Comparison of ENCODE assay signal across 8 cellular contexts in the genomic region with DNA sequence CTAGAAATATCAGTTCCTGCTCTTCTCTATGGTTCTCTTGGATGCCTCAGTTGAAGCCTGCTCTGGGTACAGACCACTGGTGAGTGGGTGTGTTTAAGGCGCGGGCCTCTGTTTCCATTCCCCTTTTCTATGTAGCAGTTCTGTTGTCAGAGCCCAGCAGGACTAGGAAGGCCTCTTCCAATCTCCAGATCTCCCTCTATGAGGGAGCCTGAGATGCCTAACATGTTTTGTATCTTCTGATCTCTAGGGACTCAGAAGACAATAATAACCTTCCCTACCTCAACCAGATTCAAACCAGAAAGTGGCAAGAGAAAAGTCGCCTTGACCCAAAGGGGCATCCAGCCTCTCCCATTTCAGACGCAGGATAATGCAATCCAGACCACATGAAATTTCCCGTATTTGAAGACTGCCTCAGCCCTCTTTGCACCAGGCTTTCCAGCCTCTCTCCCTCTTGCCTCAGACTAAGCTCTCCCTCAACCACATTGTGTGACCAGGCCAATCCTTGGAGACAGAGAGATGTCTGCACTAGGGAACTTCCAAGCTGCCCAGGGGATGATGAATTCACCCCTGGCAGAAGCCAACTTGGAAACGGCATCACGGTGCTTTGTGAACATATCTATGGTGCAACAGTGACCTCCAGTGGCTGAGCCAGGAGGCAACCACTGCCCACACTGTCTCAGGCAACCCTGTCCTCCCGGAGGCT.
DNase-seq lines count a peak whose midpoint lies in the region; ATAC-seq and TF ChIP-seq lines count a peak whose summit lies in the region.

No MANE protein-coding gene starts in this region.

- POLR2A ChIA-PET in naive thymus-derived CD4-positive, alpha-beta T cell (lab: Charles Lee) = no interaction called here

- H3K9me3 Mint-ChIP-seq in naive thymus-derived CD4-positive, alpha-beta T cell = peaks cover 0 to 4% (median 0%) of the 10 kb centered on the region in 11 donors

- TF ChIP-seq CTCF in AG09319 (IDR thresholded peaks at IDR 0.05; ENCODE audit: low read depth, low read length) (peak; percentile 95), stomach (IDR thresholded peaks at IDR 0.05) (peak in 5 of 7 experiments; percentile 52 to 71 (median 69))

- H3K4me1 Mint-ChIP-seq in naive thymus-derived CD4-positive, alpha-beta T cell = peaks cover 0 to 4% (median 0%) of the 10 kb centered on the region in 7 donors

- 39 to 45% (median 42%) methylated on average over 8 of the region's 8 CpGs for WGBS in stomach, 5 donors

- TF ChIP-seq POLR2A in stomach (IDR thresholded peaks at IDR 0.05) = no peak

- no peak overlapping the region for H3K4me3 Mint-ChIP-seq in naive thymus-derived CD4-positive, alpha-beta T cell

- TF ChIP-seq EP300 in stomach (IDR thresholded peaks at IDR 0.05) = no peak

- DNase-seq in AG09319 (ENCODE audit: extremely low read depth, low read depth) (peak; percentile 96), HK-2 (ENCODE audit: unreplicated experiment) (peak; percentile 47), NOMO-1 treated with DMSO at 0.1 percent for 48 hours (lab: John Stamatoyannopoulos, UW; ENCODE audit: unreplicated experiment) (peak; percentile 56), fibroblast of gingiva (ENCODE audit: low read depth) (peak; percentile 98), stomach (peak; percentile 68)
- DNase-seq in activated CD8-positive, alpha-beta memory T cell treated with anti-CD3 and anti-CD28 coated beads, Interleukin-2, amount 50 U/mL, for 48 hours = peak; percentile 78
- DNase-seq in naive thymus-derived CD4-positive, alpha-beta T cell = peak in 8 of 9 donors; percentile 0 to 51 (median 18)

- H3K27ac Mint-ChIP-seq in naive thymus-derived CD4-positive, alpha-beta T cell = no peak overlapping the region

- intact Hi-C loops in naive thymus-derived CD4-positive, alpha-beta T cell (cut with micrococcal nuclease) = loop anchor here (1.0 to 5.0 kb wide), 3 partner anchors 290 to 1993 kb away; a partner anchor contains a TSS
- intact Hi-C loops in stomach (cut with DNase I; ENCODE audit: low total_unique reads) = loop anchor here (10.0 kb wide), 1 partner anchor 851 kb away; no protein-coding TSS in a partner anchor

- peak; percentile 62 for ATAC-seq in GM18861 (IDR thresholded peaks at IDR 0.05; ENCODE audit: unreplicated experiment)
- peak; percentile 78 for ATAC-seq in naive thymus-derived CD4-positive, alpha-beta T cell

- H3K36me3 ChIP-seq in naive thymus-derived CD4-positive, alpha-beta T cell (ENCODE audit: control insufficient read depth in 2 of 3, insufficient read depth in 3 of 3, low read length in 3 of 3) = no peaks in the 10 kb centered on the region
- H3K36me3 ChIP-seq in stomach = no peaks in the 10 kb centered on the region

- no peaks in the 10 kb centered on the region for H3K9me3 ChIP-seq in naive thymus-derived CD4-positive, alpha-beta T cell (ENCODE audit: control insufficient read depth in 2 of 3, low read length in 3 of 3)
- H3K9me3 ChIP-seq in stomach = no peaks in the 10 kb centered on the region

- no peaks in the 10 kb centered on the region for H3K36me3 Mint-ChIP-seq in naive thymus-derived CD4-positive, alpha-beta T cell

- H3K4me1 ChIP-seq in naive thymus-derived CD4-positive, alpha-beta T cell (ENCODE audit: control insufficient read depth in 2 of 2, insufficient read depth in 2 of 2, low read length in 2 of 2) = no peaks in the 10 kb centered on the region
- H3K4me1 ChIP-seq in stomach = peaks cover 0 to 4% (median 0%) of the 10 kb centered on the region in 4 donors

- CTCF ChIA-PET in naive thymus-derived CD4-positive, alpha-beta T cell (lab: Charles Lee) = no interaction called here

- no peak overlapping the region for H3K4me3 ChIP-seq in naive thymus-derived CD4-positive, alpha-beta T cell (ENCODE audit: low read length)
- H3K4me3 ChIP-seq in stomach = no peak overlapping the region

- no peak overlapping the region for H3K27ac ChIP-seq in naive thymus-derived CD4-positive, alpha-beta T cell (ENCODE audit: low read depth, low read length)
- no peak overlapping the region for H3K27ac ChIP-seq in stomach

- H3K27me3 ChIP-seq in naive thymus-derived CD4-positive, alpha-beta T cell (ENCODE audit: control insufficient read depth in 2 of 2, insufficient read depth in 2 of 2, low read length in 2 of 2) = no peaks in the 10 kb centered on the region
- peaks cover 0 to 6% (median 0%) of the 10 kb centered on the region in 3 donors for H3K27me3 ChIP-seq in stomach

- H3K27me3 Mint-ChIP-seq in naive thymus-derived CD4-positive, alpha-beta T cell = peaks cover 10 to 58% (median 44%) of the 10 kb centered on the region in 5 donors

Comparison
In these comparisons a context has a peak if more than half of its experiments do, and no peak if none do; other contexts are left out.
1. DNase-seq: peak in every context shown above with its lines; median percentile 98 in fibroblast of gingiva; 96 in AG09319; 78 in activated CD8-positive, alpha-beta memory T cell treated with anti-CD3 and anti-CD28 coated beads, Interleukin-2, amount 50 U/mL, for 48 hours; 68 in stomach; 56 in NOMO-1 treated with DMSO at 0.1 percent for 48 hours; 47 in HK-2; 18 in naive thymus-derived CD4-positive, alpha-beta T cell.